Comparison of ENCODE assay signal across 8 cellular contexts in genomic region chr14:69475194-69475818, GRCh38. TPM values are rescaled to one million over a fixed set of nuclear protein-coding genes. Genes with fewer than 3 reads are reported as not detected.
DNase-seq lines count a peak whose midpoint lies in the region; ATAC-seq and TF ChIP-seq lines count a peak whose summit lies in the region.

No MANE protein-coding gene starts in this region.

- no peaks in the 10 kb centered on the region for H3K9me3 ChIP-seq in H9 (ENCODE audit: control insufficient read depth, low read depth, low read length)
- H3K9me3 ChIP-seq in PC-9 (ENCODE audit: insufficient read depth, low read depth) = no peaks in the 10 kb centered on the region
- H3K9me3 ChIP-seq in gastrocnemius medialis = no peaks in the 10 kb centered on the region

- BruUV-seq in PC-9 (replicated peaks; lab: Mats Ljungman, UMichigan) = no TSS peak

- no peak overlapping the region for H4K8ac ChIP-seq in H9 (replicated peaks; ENCODE audit: insufficient read length, low read depth, low read length)

- DNase-seq in COLO829 (ENCODE audit: low spot score) (peak; percentile 21), H9 (no peak), PC-9 (no peak), glomerular visceral epithelial cell (ENCODE audit: extremely low spot score) (peak; percentile 31), activated gamma-delta T cell treated with Interleukin-2 at 50 U/mL for 16 hours (no peak), gastrocnemius medialis (no peak)
- DNase-seq in stimulated activated CD4-positive, alpha-beta T cell treated with anti-CD3 and anti-CD28 coated beads, Interleukin-12 subunit alpha, Interleukin-12 subunit beta, amount 100 ng/mL, for 4 hours = no peak
- no peak for DNase-seq in effector CD4-positive, alpha-beta T cell

- H3K56ac ChIP-seq in H9 (ENCODE audit: insufficient read length, low read depth, low read length) = no peak overlapping the region

- no peak overlapping the region for H3K4me3 Mint-ChIP-seq in H9

- TF ChIP-seq POLR2A in gastrocnemius medialis (IDR thresholded peaks at IDR 0.05) = no peak

- H2AFZ ChIP-seq in H9 (ENCODE audit: low read length) (no peak overlapping the region), PC-9 (no peak overlapping the region)

- H3K79me2 ChIP-seq in H9 (ENCODE audit: insufficient read depth, low read length) (no peaks in the 10 kb centered on the region), PC-9 (ENCODE audit: low read depth) (no peaks in the 10 kb centered on the region)

- 0 out of 4 replicates have a peak, but pooled peaks cover 0 to 5% of the 10 kb centered on the region in 2 experiments for H3K4me1 Mint-ChIP-seq in H9

- H3K27ac ChIP-seq in H9 (ENCODE audit: insufficient read length, low read depth, low read length) = no peak overlapping the region
- no peak overlapping the region for H3K27ac ChIP-seq in PC-9
- H3K27ac ChIP-seq in gastrocnemius medialis = no peak overlapping the region

- no peaks in the 10 kb centered on the region for H3K23me2 ChIP-seq in H9 (ENCODE audit: insufficient read length, low read depth, low read length, poor library complexity, severe bottlenecking)

- no peak overlapping the region for H2BK20ac ChIP-seq in H9 (ENCODE audit: low read depth, low read length, poor library complexity, severe bottlenecking)

- H4K91ac ChIP-seq in H9 (ENCODE audit: insufficient read length, low read depth, low read length) = no peak overlapping the region

- no peaks in the 10 kb centered on the region for H3K27me3 ChIP-seq in H9 (ENCODE audit: insufficient read depth, low read length)
- no peaks in the 10 kb centered on the region for H3K27me3 ChIP-seq in PC-9 (ENCODE audit: insufficient read depth, low read depth)
- H3K27me3 ChIP-seq in gastrocnemius medialis = peaks cover 0 to 20% (median 0%) of the 10 kb centered on the region in 3 donors

- H3K27me3 Mint-ChIP-seq in H9 (ENCODE audit: low read depth) = peaks cover 22% of the 10 kb centered on the region

- H3K14ac ChIP-seq in H9 (ENCODE audit: insufficient read depth, low read length) = no peak overlapping the region

- H4K5ac ChIP-seq in H9 (ENCODE audit: insufficient read length, low read depth, low read length) = no peak overlapping the region

- H3K4me1 ChIP-seq in H9 (ENCODE audit: insufficient read depth, low read length) = no peaks in the 10 kb centered on the region
- H3K4me1 ChIP-seq in PC-9 (replicated peaks; ENCODE audit: insufficient read depth) = peaks cover 22% of the 10 kb centered on the region
- no peaks in the 10 kb centered on the region for H3K4me1 ChIP-seq in gastrocnemius medialis

- POLR2A ChIA-PET in PC-9 (lab: Charles Lee; ENCODE audit: unreplicated experiment) = no interaction called here

- H3K23ac ChIP-seq in H9 (ENCODE audit: insufficient read length, low read depth, low read length) = no peak overlapping the region

- H4K20me1 ChIP-seq in H9 (ENCODE audit: control insufficient read depth, insufficient read depth, insufficient read length) = no peaks in the 10 kb centered on the region
- no peaks in the 10 kb centered on the region; the same call in 1 of the 2 replicates for H4K20me1 ChIP-seq in PC-9 (ENCODE audit: insufficient read depth)

- H3K36me3 Mint-ChIP-seq in H9 (ENCODE audit: insufficient read depth in 1 of 3, low read depth in 3 of 3) = peaks cover 0 to 9% (median 6%) of the 10 kb centered on the region in 3 experiments; a peak in 4 of 7 replicates

- no peak overlapping the region for H3T11ph ChIP-seq in H9 (ENCODE audit: low read length)

- no peak overlapping the region for H2BK120ac ChIP-seq in H9 (ENCODE audit: low read depth, low read length, poor library complexity, severe bottlenecking)

- peaks cover 24% of the 10 kb centered on the region; the same call in 1 of the 2 replicates for H3F3A ChIP-seq in PC-9 (ENCODE audit: insufficient read depth, low read depth)

- no peak overlapping the region for H2BK12ac ChIP-seq in H9 (ENCODE audit: insufficient read length, low read depth, low read length)

- H3K79me1 ChIP-seq in H9 (ENCODE audit: insufficient read depth, low read depth, low read length, poor library complexity, severe bottlenecking) = no peaks in the 10 kb centered on the region

- H3K27ac Mint-ChIP-seq in H9 = no peak overlapping the region

- H3K4ac ChIP-seq in H9 (ENCODE audit: low read depth, low read length) = no peak overlapping the region

- TF ChIP-seq CTCF in H9 (conservative IDR thresholded peaks at IDR 0.05) (peak; percentile 65), PC-9 (conservative IDR thresholded peaks at IDR 0.05) (peak; percentile 64), gastrocnemius medialis (IDR thresholded peaks at IDR 0.05 in 4 of 5, conservative IDR thresholded peaks at IDR 0.05 in 1 of 5) (peak in 1 of 5 experiments; percentile 13)

- H3K4me3 ChIP-seq in PC-9 = no peak overlapping the region
- no peak overlapping the region for H3K4me3 ChIP-seq in gastrocnemius medialis

- ATAC-seq in gastrocnemius medialis = no peak

- in situ Hi-C loops in gastrocnemius medialis (cut with MboI; ENCODE audit: low sequenced_read_pairs in 4 of 4) = no loop called here

- intact Hi-C loops in PC-9 (cut with micrococcal nuclease; ENCODE audit: unreplicated experiment) (no loop called here), gastrocnemius medialis (cut with DNase I; ENCODE audit: low total_unique reads) (no loop called here)

- H2AK5ac ChIP-seq in H9 (ENCODE audit: insufficient read length, low read length) = no peak overlapping the region

- CTCF ChIA-PET in PC-9 (lab: Charles Lee) = interaction anchor here (0.8 kb wide), 1 partner anchor 19 kb away, joined by 3 read pairs; no protein-coding TSS in a partner anchor

- H3K18ac ChIP-seq in H9 (ENCODE audit: insufficient read length, low read depth, low read length) = no peak overlapping the region

- H2BK15ac ChIP-seq in H9 (ENCODE audit: low read depth, low read length) = no peak overlapping the region

- H2BK5ac ChIP-seq in H9 (ENCODE audit: insufficient read length, low read length) = no peak overlapping the region

- no CpG with 5 or more reads among the region's 8 CpGs for WGBS in H9 (ENCODE audit: extremely low coverage, insufficient read length, low lambda C conversion rate)

- H3K4me2 ChIP-seq in H9 (ENCODE audit: insufficient read depth, insufficient read length, low read length) (no peak overlapping the region), PC-9 (no peak overlapping the region)

- peaks cover 3 to 5% of the 10 kb centered on the region in 2 experiments; a peak in 3 of 5 replicates for H3K9me3 Mint-ChIP-seq in H9

- no peaks in the 10 kb centered on the region for H3K9me2 ChIP-seq in PC-9 (ENCODE audit: insufficient read depth)

- H3K36me3 ChIP-seq in PC-9 (ENCODE audit: low read depth) = no peaks in the 10 kb centered on the region
- no peaks in the 10 kb centered on the region for H3K36me3 ChIP-seq in gastrocnemius medialis

- no peak overlapping the region for H3K9ac ChIP-seq in H9 (ENCODE audit: extremely low read depth, insufficient read length, low read length)

RNA-seq across cellular contexts. Expression of gene PLEKHD1, which starts 9.2 kb away (rescaled TPM):
- total RNA-seq in H9 (2021) (0.29 and 0.37 TPM in 2 replicates), PC-9 (2021) (0.60 and 0.65 TPM in 2 replicates), gastrocnemius medialis (under 1 TPM in 2 of 4 donors, not detected in 2; 0.04 to 0.10 TPM)

Comparison
In these comparisons a context has a peak if more than half of its experiments do, and no peak if none do; other contexts are left out.
1. DNase-seq: peak in COLO829 (single experiment) and glomerular visceral epithelial cell (single experiment); none in H9 (single experiment), PC-9 (0 of 2), activated gamma-delta T cell treated with Interleukin-2 at 50 U/mL for 16 hours (single experiment), gastrocnemius medialis (0 of 2), stimulated activated CD4-positive, alpha-beta T cell treated with anti-CD3 and anti-CD28 coated beads, Interleukin-12 subunit alpha, Interleukin-12 subunit beta, amount 100 ng/mL, for 4 hours (single experiment) and effector CD4-positive, alpha-beta T cell (single experiment).